In genomic region chr2:221635949-221636348, GRCh38 we compare ENCODE assay signal across 17 cellular contexts.
DNase-seq lines count a peak whose midpoint lies in the region; ATAC-seq, FAIRE-seq and TF ChIP-seq lines count a peak whose summit lies in the region.
"Had no signal": no experiment of that assay in that cellular context is flagged by ENCODE, and none has a peak within 500 bp of the region (broad histone marks: within the 10 kb centered on the region; RNA-seq: fewer than 3 reads in every experiment).

No MANE protein-coding gene starts in this region.

- intact Hi-C loops in lower lobe of right lung (cut with DNase I): no loop called here

- no peak for FAIRE-seq in HTR-8/SVneo (lab: Jason Lieb, UNC)

- H3K36me3 ChIP-seq in lower lobe of right lung: no peaks in the 10 kb centered on the region

- no peaks in the 10 kb centered on the region for H3K4me1 ChIP-seq in lower lobe of right lung
- H3K4me1 ChIP-seq: parathyroid adenoma had no signal

- DNase-seq in GM12864 (ENCODE audit: low read depth) (no peak), LNCaP clone FGC (ENCODE audit: low read depth) (peak; percentile 6), WTC11 (ENCODE audit: low spot score) (no peak), lower lobe of right lung (no peak), hypothalamus (lab: John Stamatoyannopoulos, UW) (no peak), HTR-8/SVneo (ENCODE audit: insufficient read length, low spot score) (no peak)
- DNase-seq: activated CD4-positive, alpha-beta memory T cell treated with anti-CD3 and anti-CD28 coated beads for 36 hours; foreskin melanocyte; IMR-90; NCI-H345; stimulated activated CD4-positive, alpha-beta T cell treated with anti-CD3 and anti-CD28 coated beads, Interleukin-2, amount 100 ng/mL, for 24 hours; stimulated activated naive CD8-positive, alpha-beta T cell treated with anti-CD3 and anti-CD28 coated beads, Interleukin-15, Interleukin-2, amounts not matched to agents 100 U/mL and 50 U/mL, for 24 hours; SW 1271 had no signal

- no peak overlapping the region for H3K27ac Mint-ChIP-seq in WTC11
- H3K27ac Mint-ChIP-seq: activated CD4-positive, alpha-beta memory T cell treated with anti-CD3 and anti-CD28 coated beads for 36 hours; activated naive CD4-positive, alpha-beta T cell treated with anti-CD3 and anti-CD28 coated beads, Interleukin-2, amount 50 U/mL, for 72 hours had no signal

- no peak overlapping the region for H3K27ac ChIP-seq in lower lobe of right lung
- H3K27ac ChIP-seq: parathyroid adenoma had no signal

- H3K4me1 Mint-ChIP-seq in WTC11: no peaks in the 10 kb centered on the region

- POLR2A ChIA-PET in WTC11 (lab: Charles Lee): no interaction called here

- no peaks in the 10 kb centered on the region for H3K27me3 Mint-ChIP-seq in WTC11 (ENCODE audit: low read depth)

- H3K4me3 Mint-ChIP-seq in WTC11: no peak overlapping the region
- H3K4me3 Mint-ChIP-seq: activated CD4-positive, alpha-beta memory T cell treated with anti-CD3 and anti-CD28 coated beads for 36 hours had no signal

- H3K9me3 Mint-ChIP-seq in WTC11: peaks cover 10% of the 10 kb centered on the region
- H3K9me3 Mint-ChIP-seq: activated CD4-positive, alpha-beta memory T cell treated with anti-CD3 and anti-CD28 coated beads for 36 hours had no signal

- ATAC-seq in WTC11: peak; percentile 65
- ATAC-seq in lower lobe of right lung: peak; percentile 91 to 97
- no peak for ATAC-seq in HG02885 (IDR thresholded peaks at IDR 0.05; ENCODE audit: poor library complexity, unreplicated experiment)
- ATAC-seq in HG02588 (IDR thresholded peaks at IDR 0.05; ENCODE audit: unreplicated experiment): no peak
- ATAC-seq: activated naive CD4-positive, alpha-beta T cell treated with anti-CD3 and anti-CD28 coated beads, Interleukin-2, amount 50 U/mL, for 72 hours; stimulated activated naive CD8-positive, alpha-beta T cell treated with anti-CD3 and anti-CD28 coated beads, Interleukin-15, Interleukin-2, amounts not matched to agents 100 U/mL and 50 U/mL, for 24 hours had no signal

- no peaks in the 10 kb centered on the region for H3K27me3 ChIP-seq in lower lobe of right lung (ENCODE audit: low read depth)

- H3K4me3 ChIP-seq in GM12864 (ENCODE audit: low read depth, low read length): no peak overlapping the region
- H3K4me3 ChIP-seq in LNCaP clone FGC (ENCODE audit: low read depth, low read length): no peak overlapping the region
- H3K4me3 ChIP-seq in lower lobe of right lung: no peak overlapping the region

- no peaks in the 10 kb centered on the region for H3K36me3 Mint-ChIP-seq in WTC11
- H3K36me3 Mint-ChIP-seq: activated CD4-positive, alpha-beta memory T cell treated with anti-CD3 and anti-CD28 coated beads for 36 hours had no signal

- H3K9me3 ChIP-seq in lower lobe of right lung: no peaks in the 10 kb centered on the region

- CTCF ChIA-PET in WTC11 (lab: Charles Lee): interaction anchor here (0.7 kb wide), 1 partner anchor 162 kb away, joined by 3 read pairs; no protein-coding TSS in a partner anchor

- peak; percentile 9 for TF ChIP-seq CTCF in GM12864 (IDR thresholded peaks at IDR 0.05; ENCODE audit: low read depth, low read length, missing control alignments)
- 0 out of 2 replicates have a peak, but pooled peaks have one; percentile 14 for TF ChIP-seq CTCF in LNCaP clone FGC (IDR thresholded peaks at IDR 0.05; ENCODE audit: control insufficient read depth, extremely low read depth, insufficient read depth)
- no peak for TF ChIP-seq CTCF in WTC11 (IDR thresholded peaks at IDR 0.05)
- TF ChIP-seq CTCF in lower lobe of right lung (IDR thresholded peaks at IDR 0.05): peak; percentile 34

TF ChIP-seq in WTC11, 78 proteins besides CTCF, POLR2A, EP300 and RAD21:
- TF ChIP-seq HMGA2 (CRISPR knock-in tag; IDR thresholded peaks at IDR 0.05) (no peak), ZBTB43 (CRISPR knock-in tag; IDR thresholded peaks at IDR 0.05) (no peak), MXD4 (CRISPR knock-in tag; IDR thresholded peaks at IDR 0.05; ENCODE audit: borderline replicate concordance) (no peak), E2F1 (CRISPR knock-in tag; IDR thresholded peaks at IDR 0.05) (no peak), FOXP1 (CRISPR knock-in tag; IDR thresholded peaks at IDR 0.05; ENCODE audit: borderline replicate concordance) (no peak), FOXP4 (CRISPR knock-in tag; IDR thresholded peaks at IDR 0.05) (no peak), ZNF121 (CRISPR knock-in tag; IDR thresholded peaks at IDR 0.05) (no peak)

Comparison
In these comparisons a context has a peak if more than half of its experiments do, and no peak if none do; other contexts are left out.
1. ATAC-seq: peak in WTC11 (single experiment) and lower lobe of right lung (2 of 2); none in HG02885 (single experiment) and HG02588 (single experiment).